17 cellular contexts compared by ENCODE assay signal in the genomic region with DNA sequence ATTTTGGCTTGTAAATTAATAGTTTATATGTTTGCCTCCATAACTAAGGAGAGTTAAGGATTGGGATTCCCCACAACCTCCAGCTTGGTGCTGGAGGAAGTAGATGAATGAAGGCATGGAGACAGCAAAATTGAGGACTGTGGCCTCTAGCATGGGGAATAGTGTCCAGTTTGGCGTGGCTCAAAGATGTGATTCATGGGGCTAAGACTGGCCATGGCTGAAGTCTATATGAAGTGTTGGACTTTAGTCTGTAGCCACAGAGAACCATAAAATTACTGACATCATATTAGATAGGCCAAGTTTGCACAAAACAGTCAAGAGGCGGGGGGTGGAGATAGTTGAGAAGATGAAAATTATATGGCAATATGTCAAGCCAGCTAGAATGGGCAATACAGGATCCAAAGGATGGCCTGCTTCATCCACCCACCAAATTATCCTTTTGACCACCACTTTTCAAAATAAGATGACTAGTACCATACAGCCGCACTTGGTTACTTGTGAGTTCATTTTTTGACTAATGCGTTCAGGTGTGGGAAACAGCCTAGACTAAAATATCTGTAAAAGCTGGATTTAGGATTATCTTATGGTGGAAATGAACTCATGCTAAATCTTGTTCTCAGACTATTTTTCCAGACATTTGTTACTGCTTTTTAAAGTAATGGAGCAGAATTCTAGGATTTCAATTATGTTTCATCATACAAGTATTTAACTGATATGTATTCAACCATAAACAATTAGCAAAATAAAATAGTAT. TPM values are rescaled to one million over a fixed set of nuclear protein-coding genes. Genes with fewer than 3 reads are reported as not detected.
DNase-seq lines count a peak whose midpoint lies in the region; ATAC-seq, FAIRE-seq and TF ChIP-seq lines count a peak whose summit lies in the region.
"Had no signal": no experiment of that assay in that cellular context is flagged by ENCODE, and none has a peak within 500 bp of the region (broad histone marks: within the 10 kb centered on the region; RNA-seq: fewer than 3 reads in every experiment).

No MANE protein-coding gene starts in this region.

- H3K9ac ChIP-seq in IMR-90 (ENCODE audit: low read depth, low read length) = no peak overlapping the region
- H3K9ac ChIP-seq in K562 (ENCODE audit: insufficient read depth in 1 of 2, low read depth in 2 of 2, low read length in 2 of 2) = no peak overlapping the region
- H3K9ac ChIP-seq: BLaER1 treated with 17β-estradiol and CSF1 and Interleukin-3, amounts not matched to agents 10 nM and 100 nM had no signal

- peak overlapping the region; percentile 49; the same call in 1 of the 2 replicates for H3K18ac ChIP-seq in IMR-90 (ENCODE audit: low read depth, low read length)

- no peak overlapping the region for H2AFZ ChIP-seq in IMR-90 (replicated peaks; ENCODE audit: low read length, poor library complexity)
- H2AFZ ChIP-seq in K562 (ENCODE audit: low read depth, low read length) = peak overlapping the region; percentile 60; the same call in 1 of the 2 replicates

- ATAC-seq in IMR-90 (ENCODE audit: low read depth) (no peak), K562 (no peak), left colon (peak; percentile 68), upper lobe of right lung (no peak), HG02588 (IDR thresholded peaks at IDR 0.05; ENCODE audit: unreplicated experiment) (no peak)
- ATAC-seq: CD8-positive, alpha-beta T cell; GM12878 had no signal

- peaks cover 11% of the 10 kb centered on the region for H3K4me1 ChIP-seq in IMR-90 (ENCODE audit: control insufficient read depth, insufficient read depth, low read length)
- H3K4me1 ChIP-seq in K562 (replicated peaks in 1 of 2; ENCODE audit: control insufficient read depth in 2 of 2, insufficient read depth in 2 of 2, low read length in 2 of 2) = peaks cover 4 to 10% of the 10 kb centered on the region in 2 experiments; a peak in 3 of 5 replicates
- H3K4me1 ChIP-seq in upper lobe of right lung = no peaks in the 10 kb centered on the region

- peaks cover 0 to 11% of the 10 kb centered on the region in 2 experiments; a peak in 2 of 4 replicates for H3K79me1 ChIP-seq in IMR-90 (ENCODE audit: low read depth in 1 of 2, low read length in 2 of 2)

- peak overlapping the region; percentile 32; the same call in 1 of the 2 replicates for H3K4ac ChIP-seq in IMR-90 (ENCODE audit: low read depth, low read length)

- peak overlapping the region; percentile 80; the same call in 1 of the 2 replicates for H4K5ac ChIP-seq in IMR-90 (ENCODE audit: low read depth, low read length)

- intact Hi-C loops in IMR-90 (cut with micrococcal nuclease) = no loop called here
- intact Hi-C loops in K562 (cut with micrococcal nuclease) = loop anchor here (5.0 kb wide), 1 partner anchor 207 kb away; a partner anchor contains a TSS
- intact Hi-C loops in left colon (cut with DNase I, micrococcal nuclease) = no loop called here
- intact Hi-C loops in upper lobe of right lung (cut with DNase I) = no loop called here

- H2AK9ac ChIP-seq in IMR-90 (replicated peaks; ENCODE audit: low read depth, low read length, poor library complexity) = no peak overlapping the region

- in situ Hi-C loops in IMR-90 (cut with MboI; ENCODE audit: low sequenced_read_pairs) = no loop called here
- in situ Hi-C loops in K562 (cut with MboI) = no loop called here

- H2BK120ac ChIP-seq in IMR-90 (ENCODE audit: low read depth, low read length) = peak overlapping the region; percentile 71; the same call in 1 of the 2 replicates

- H3K9me1 ChIP-seq in IMR-90 (ENCODE audit: insufficient read depth, low read length) (peaks cover 10% of the 10 kb centered on the region), K562 (ENCODE audit: control insufficient read depth, insufficient read depth, low read length) (no peaks in the 10 kb centered on the region)

- H2BK15ac ChIP-seq in IMR-90 (ENCODE audit: low read depth, low read length) = peak overlapping the region; percentile 54; the same call in 1 of the 3 replicates

- peak overlapping the region; percentile 56 for H2BK5ac ChIP-seq in IMR-90 (ENCODE audit: low read depth, low read length, poor library complexity, severe bottlenecking)

- FAIRE-seq in K562 (lab: Jason Lieb, UNC) = no peak
- FAIRE-seq: GM12878, H1 had no signal

- H2BK20ac ChIP-seq in IMR-90 (ENCODE audit: low read depth, low read length) = peak overlapping the region; percentile 40; the same call in 1 of the 2 replicates

- peak overlapping the region; percentile 51; the same call in 1 of the 2 replicates for H4K91ac ChIP-seq in IMR-90 (ENCODE audit: insufficient read depth, low read depth, low read length)

- H2AK5ac ChIP-seq in IMR-90 (ENCODE audit: low read depth, low read length) = no peak overlapping the region; the same call in 1 of the 2 replicates

- no peaks in the 10 kb centered on the region for H3K9me3 ChIP-seq in IMR-90 (ENCODE audit: control insufficient read depth, insufficient read depth, low read length)
- H3K9me3 ChIP-seq in K562 (replicated peaks; ENCODE audit: control insufficient read depth, insufficient read depth, low read depth, low read length) = no peaks in the 10 kb centered on the region
- no peaks in the 10 kb centered on the region for H3K9me3 ChIP-seq in upper lobe of right lung
- H3K9me3 ChIP-seq: BLaER1 treated with 17β-estradiol and CSF1 and Interleukin-3, amounts not matched to agents 10 nM and 100 nM had no signal

- dilution Hi-C loops in IMR-90 (cut with HindIII; ENCODE audit: low sequenced_read_pairs, unreplicated experiment) = no loop called here

- no peak overlapping the region for H3K23ac ChIP-seq in IMR-90 (ENCODE audit: low read depth, low read length)

- H3K27me3 ChIP-seq in IMR-90 (ENCODE audit: control insufficient read depth, insufficient read depth, low read length) (no peaks in the 10 kb centered on the region), K562 (ENCODE audit: control insufficient read depth in 2 of 2, insufficient read depth in 2 of 2, low read length in 2 of 2) (no peaks in the 10 kb centered on the region), upper lobe of right lung (no peaks in the 10 kb centered on the region)
- H3K27me3 ChIP-seq: BLaER1 treated with 17β-estradiol and CSF1 and Interleukin-3, amounts not matched to agents 10 nM and 100 nM had no signal

- H3K27ac ChIP-seq in IMR-90 (ENCODE audit: insufficient read depth, low read length) (no peak overlapping the region), K562 (ENCODE audit: extremely low read depth, low read depth, low read length) (no peak overlapping the region), upper lobe of right lung (no peak overlapping the region)
- H3K27ac ChIP-seq: BLaER1 treated with 17β-estradiol and CSF1 and Interleukin-3, amounts not matched to agents 10 nM and 100 nM had no signal

- BruUV-seq in IMR-90 (replicated peaks; lab: Mats Ljungman, UMichigan) (no TSS peak), K562 (replicated peaks; lab: Mats Ljungman, UMichigan) (no TSS peak)

- no peak overlapping the region for H3K56ac ChIP-seq in IMR-90 (ENCODE audit: extremely low read depth, insufficient read depth, low read length)

- H3K36me3 ChIP-seq in IMR-90 (ENCODE audit: control insufficient read depth, insufficient read depth, low read length) (no peaks in the 10 kb centered on the region), K562 (ENCODE audit: control insufficient read depth, insufficient read depth, low read length) (no peaks in the 10 kb centered on the region), upper lobe of right lung (no peaks in the 10 kb centered on the region)
- H3K36me3 ChIP-seq: BLaER1 treated with 17β-estradiol and CSF1 and Interleukin-3, amounts not matched to agents 10 nM and 100 nM had no signal

- no CpG with 5 or more reads among the region's 4 CpGs for WGBS in IMR-90 (ENCODE audit: extremely low coverage in 2 of 2, insufficient read length in 1 of 2), 2 experiments
- 81% methylated on average over 4 of the region's 4 CpGs for WGBS in K562 (ENCODE audit: insufficient coverage, low coverage, missing lambda C conversion rate)

- H4K8ac ChIP-seq in IMR-90 (ENCODE audit: low read depth in 2 of 2, low read length in 2 of 2) = no peak overlapping the region; a peak in 1 of 4 replicates

- H4K20me1 ChIP-seq in IMR-90 (ENCODE audit: insufficient read depth, low read length) (no peaks in the 10 kb centered on the region), K562 (replicated peaks; ENCODE audit: control insufficient read depth, insufficient read depth, low read length) (no peaks in the 10 kb centered on the region)
- H4K20me1 ChIP-seq: BLaER1 treated with 17β-estradiol and CSF1 and Interleukin-3, amounts not matched to agents 10 nM and 100 nM had no signal

- TF ChIP-seq POLR2A in IMR-90 (IDR thresholded peaks at IDR 0.05; ENCODE audit: low read depth, low read length) (no peak), K562 (conservative IDR thresholded peaks at IDR 0.05) (no peak)

- no peaks in the 10 kb centered on the region for H3K79me2 ChIP-seq in K562 (ENCODE audit: control insufficient read depth, insufficient read depth, low read length)

- DNase-seq in IMR-90 = no peak
- no peak for DNase-seq in K562 (ENCODE audit: extremely low read depth in 1 of 4, low spot score in 3 of 4)
- no peak for DNase-seq in left colon
- no peak for DNase-seq in upper lobe of right lung
- DNase-seq in globus pallidus (ENCODE audit: low spot score) = no peak
- DNase-seq: CD8-positive, alpha-beta T cell; DMS 273 treated with DMSO at 0.1 percent for 48 hours; DMS53; DND-41; EL; H9 had no signal

- POLR2A ChIA-PET in IMR-90 (lab: Charles Lee; ENCODE audit: unreplicated experiment) = no interaction called here
- POLR2A ChIA-PET in K562 (lab: Yijun Ruan, JAX) = interaction anchor here (0.7 to 1.0 kb wide), 2 partner anchors 10 to 18 kb away, joined by 3 read pairs; a partner anchor contains a TSS

- H3K4me2 ChIP-seq in IMR-90 (ENCODE audit: low read depth, low read length) (no peak overlapping the region), K562 (ENCODE audit: insufficient read depth, low read length) (no peak overlapping the region)
- H3K4me2 ChIP-seq: BLaER1 treated with 17β-estradiol and CSF1 and Interleukin-3, amounts not matched to agents 10 nM and 100 nM had no signal

- TF ChIP-seq RAD21 in IMR-90 (IDR thresholded peaks at IDR 0.05; ENCODE audit: low read length) (no peak), K562 (CRISPR knock-in tag; conservative IDR thresholded peaks at IDR 0.05 in 1 of 2, IDR thresholded peaks at IDR 0.05 in 1 of 2) (no peak)

- CTCF ChIA-PET in IMR-90 (lab: Yijun Ruan, JAX) (no interaction called here), K562 (lab: Yijun Ruan, JAX; ENCODE audit: low intra/inter-chr PET ratio) (no interaction called here)

- no peak overlapping the region for H3K14ac ChIP-seq in IMR-90 (replicated peaks; ENCODE audit: low read depth, low read length)

- TF ChIP-seq EP300 in K562 (IDR thresholded peaks at IDR 0.05; ENCODE audit: low read length) = no peak

- H3K4me3 ChIP-seq in IMR-90 (ENCODE audit: insufficient read depth, low read depth, low read length) (no peak overlapping the region), K562 (no peak overlapping the region), upper lobe of right lung (no peak overlapping the region)
- H3K4me3 ChIP-seq: BLaER1 treated with 17β-estradiol and CSF1 and Interleukin-3, amounts not matched to agents 10 nM and 100 nM; GM12878 had no signal

- no peak for TF ChIP-seq CTCF in IMR-90 (conservative IDR thresholded peaks at IDR 0.05; ENCODE audit: low read depth, low read length)
- TF ChIP-seq CTCF in K562 (IDR thresholded peaks at IDR 0.05 in 2 of 3, conservative IDR thresholded peaks at IDR 0.05 in 1 of 3; ENCODE audit: insufficient read depth in 2 of 3, low read depth in 1 of 3, low read length in 3 of 3) = no peak
- no peak for TF ChIP-seq CTCF in upper lobe of right lung (IDR thresholded peaks at IDR 0.05)

RNA-seq across cellular contexts. Expression of a gene that starts 40.2 kb away (rescaled TPM):
- total RNA-seq in IMR-90 (2012; rRNA removed) (0.54 and 0.56 TPM in 2 replicates), K562 (2014; rRNA removed) (0.08 and 0.50 TPM in 2 replicates), K562 (2014; rRNA removed; fragmentation: Illumina TruSeq; extraction: Trizol) (0.45 and 0.47 TPM in 2 replicates), K562 (2015; rRNA removed; fragmentation: Illumina TruSeq; extraction: Trizol) (0.26 and 0.62 TPM in 2 replicates), K562 (2021) (0.16 and 0.25 TPM in 2 replicates), left colon (not detected), upper lobe of right lung (not detected)
- polyA plus RNA-seq in IMR-90 (2012; rRNA removed) (0.19 and 0.24 TPM in 2 replicates), K562 (2011; rRNA removed) (0.31 and 0.45 TPM in 2 replicates), K562 (2014; fragmentation: Illumina TruSeq; extraction: Trizol) (0.22 and 0.31 TPM in 2 replicates), K562 (2014; fragmentation: Nextera tagmentation; extraction: Ambion mirVana) (under 1 TPM; 0.35 to 0.39 TPM), K562 (2014; rRNA removed) (0.13 and 0.21 TPM in 2 replicates)
- 0.02 and 0.13 TPM in 2 replicates for polyA plus RNA-seq in IMR-90 (2012; cell fraction: cytosol; rRNA removed)
- polyA plus RNA-seq in IMR-90 (2012; cell fraction: nucleus; rRNA removed; ENCODE audit: low replicate concordance) = 0.15 and 0.34 TPM in 2 replicates
- total RNA-seq in K562 (2011; cell fraction: chromatin; rRNA removed; ENCODE audit: low replicate concordance) = 0.23 and 0.95 TPM in 2 replicates
- 0.17 and 0.79 TPM in 2 replicates for total RNA-seq in K562 (2011; cell fraction: nucleolus; rRNA removed)
- 0.44 and 0.92 TPM in 2 replicates for total RNA-seq in K562 (2011; cell fraction: nucleoplasm; rRNA removed)
- 0.12 and 0.21 TPM in 2 replicates for polyA plus RNA-seq in K562 (2011; cell fraction: cytosol; rRNA removed)
- 0.28 and 0.63 TPM in 2 replicates for polyA plus RNA-seq in K562 (2011; cell fraction: nucleus; rRNA removed)
- polyA plus RNA-seq in K562 (2012) = 0.08 and 0.39 TPM in 2 replicates
- 0.42 and 0.60 TPM in 2 replicates for polyA minus RNA-seq in K562 (2011; rRNA and poly(A)+ RNA removed)
- not detected in 2 replicates for polyA minus RNA-seq in K562 (2011; cell fraction: cytosol; rRNA and poly(A)+ RNA removed)
- 0.27 and 0.44 TPM in 2 replicates for polyA minus RNA-seq in K562 (2011; cell fraction: nucleus; rRNA and poly(A)+ RNA removed)
- total RNA-seq: A172; B cell; CD8-positive, alpha-beta T cell; H1; H9 had no signal
- polyA plus RNA-seq: H1 had no signal
